8 cellular contexts compared by ENCODE assay signal in the genomic region with DNA sequence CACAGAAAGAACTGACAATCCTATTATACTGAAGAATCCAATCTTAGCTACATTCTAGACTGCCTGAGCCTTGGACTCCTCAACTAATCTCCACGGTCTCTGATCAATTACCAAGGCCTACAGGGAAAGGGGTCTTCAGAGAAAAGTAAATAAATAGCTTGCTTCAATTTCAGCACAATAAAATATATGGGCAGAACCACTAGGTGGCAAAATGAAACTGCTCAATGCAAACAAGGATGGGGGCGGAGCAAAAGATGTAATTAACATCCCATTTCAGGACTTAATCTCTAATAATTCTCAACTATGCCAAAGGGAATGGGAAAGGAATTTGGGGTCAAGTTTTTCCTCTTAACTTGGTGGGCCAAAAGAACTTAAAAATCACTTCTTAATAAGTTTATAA.
A peak's percentile ranks its signal among the peaks of the same experiment; 100 is the strongest.
DNase-seq lines count a peak whose midpoint lies in the region; ATAC-seq, FAIRE-seq and TF ChIP-seq lines count a peak whose summit lies in the region.

No MANE protein-coding gene starts in this region.

- intact Hi-C loops in heart right ventricle (cut with DNase I): loop anchor here in 8 of 10 donors (2.0 to 10.0 kb wide), 10 partner anchors 81 to 397 kb away; partner anchors contain the start of genes SH3KBP1 (in 6 of the 8) and BCLAF3 (in 1 of the 8)
- intact Hi-C loops in right cardiac atrium (cut with DNase I): loop anchor here in 2 of 4 donors (5.0 to 10.0 kb wide), 3 partner anchors 61 to 294 kb away; partner anchors contain the start of gene SH3KBP1 (in 2 of the 2)

- peak overlapping the region; percentile 46 for H3K27ac Mint-ChIP-seq in activated naive CD8-positive, alpha-beta T cell treated with anti-CD3 and anti-CD28 coated beads, Interleukin-2, amount 50 U/mL, for 24 hours

- H3K9me3 ChIP-seq in heart right ventricle (peaks cover 0 to 9% (median 0%) of the 10 kb centered on the region in 11 donors), right cardiac atrium (ENCODE audit: control insufficient read depth, low read length) (no peaks in the 10 kb centered on the region)

- peak; percentile 92 for FAIRE-seq in islet of Langerhans (lab: Jason Lieb, UNC)

- H3K27me3 Mint-ChIP-seq in activated naive CD8-positive, alpha-beta T cell treated with anti-CD3 and anti-CD28 coated beads, Interleukin-2, amount 50 U/mL, for 24 hours: no peaks in the 10 kb centered on the region

- H3K27ac ChIP-seq in heart right ventricle (no peak overlapping the region), right cardiac atrium (ENCODE audit: low read length) (no peak overlapping the region)

- TF ChIP-seq CTCF in heart right ventricle (IDR thresholded peaks at IDR 0.05): peak; percentile 19 to 64 (median 53)

- no peaks in the 10 kb centered on the region for H3K9me3 Mint-ChIP-seq in activated naive CD8-positive, alpha-beta T cell treated with anti-CD3 and anti-CD28 coated beads, Interleukin-2, amount 50 U/mL, for 24 hours

- H3K4me3 Mint-ChIP-seq in activated naive CD8-positive, alpha-beta T cell treated with anti-CD3 and anti-CD28 coated beads, Interleukin-2, amount 50 U/mL, for 24 hours: no peak overlapping the region

- H3K4me1 ChIP-seq in heart right ventricle: peaks cover 0 to 22% (median 8%) of the 10 kb centered on the region in 9 donors
- H3K4me1 ChIP-seq in right cardiac atrium (ENCODE audit: control insufficient read depth, insufficient read depth, low read length): no peaks in the 10 kb centered on the region

- peaks cover 6% of the 10 kb centered on the region for H3K36me3 Mint-ChIP-seq in activated naive CD8-positive, alpha-beta T cell treated with anti-CD3 and anti-CD28 coated beads, Interleukin-2, amount 50 U/mL, for 24 hours (ENCODE audit: low read depth)

- peak in 3 of 8 donors; percentile 55 to 73 (median 58) for ATAC-seq in heart right ventricle
- no peak for ATAC-seq in right cardiac atrium
- ATAC-seq in activated naive CD8-positive, alpha-beta T cell treated with anti-CD3 and anti-CD28 coated beads, Interleukin-2, amount 50 U/mL, for 24 hours: no peak
- ATAC-seq in HG03378 (IDR thresholded peaks at IDR 0.05; ENCODE audit: unreplicated experiment): no peak
- ATAC-seq in HG03565 (IDR thresholded peaks at IDR 0.05; ENCODE audit: unreplicated experiment): no peak

- no peaks in the 10 kb centered on the region for H3K27me3 ChIP-seq in heart right ventricle
- H3K27me3 ChIP-seq in right cardiac atrium (ENCODE audit: control insufficient read depth, insufficient read depth): no peaks in the 10 kb centered on the region

- 35 to 38% methylated on average over 2 of the region's 2 CpGs for whole genome bisulfite sequencing in heart right ventricle, 2 donors
- WGBS in right cardiac atrium: 26% methylated on average over 2 of the region's 2 CpGs

- no peak overlapping the region for H3K4me3 ChIP-seq in heart right ventricle
- no peak overlapping the region for H3K4me3 ChIP-seq in right cardiac atrium (ENCODE audit: low read length)

- H3K4me1 Mint-ChIP-seq in activated naive CD8-positive, alpha-beta T cell treated with anti-CD3 and anti-CD28 coated beads, Interleukin-2, amount 50 U/mL, for 24 hours: peaks cover 4% of the 10 kb centered on the region

- DNase-seq in heart right ventricle: peak in 1 of 2 donors; percentile 25
- no peak for DNase-seq in right cardiac atrium
- peak; percentile 12 for DNase-seq in NCI-H1105 treated with DMSO at 0.1 percent for 48 hours (lab: John Stamatoyannopoulos, UW)
- DNase-seq in activated naive CD8-positive, alpha-beta T cell treated with anti-CD3 and anti-CD28 coated beads, Interleukin-2, amount 50 U/mL, for 24 hours: peak; percentile 6
- DNase-seq in COLO668 (lab: John Stamatoyannopoulos, UW; ENCODE audit: unreplicated experiment): no peak

- H3K36me3 ChIP-seq in heart right ventricle: peaks cover 0 to 32% (median 0%) of the 10 kb centered on the region in 9 donors

Comparison
In these comparisons a context has a peak if more than half of its experiments do, and no peak if none do; other contexts are left out.
1. DNase-seq: peak in NCI-H1105 treated with DMSO at 0.1 percent for 48 hours (single experiment) and activated naive CD8-positive, alpha-beta T cell treated with anti-CD3 and anti-CD28 coated beads, Interleukin-2, amount 50 U/mL, for 24 hours (single experiment); none in right cardiac atrium (0 of 3) and COLO668 (single experiment).